ENCODE assay signal across 12 cellular contexts in genomic region chr11:119423459-119424254, GRCh38. TPM values are rescaled to one million over a fixed set of nuclear protein-coding genes. Genes with fewer than 3 reads are reported as not detected.
A peak's percentile ranks its signal among the peaks of the same experiment; 100 is the strongest.
DNase-seq lines count a peak whose midpoint lies in the region; ATAC-seq and TF ChIP-seq lines count a peak whose summit lies in the region.
"Had no signal": no experiment of that assay in that cellular context is flagged by ENCODE, and none has a peak within 500 bp of the region (broad histone marks: within the 10 kb centered on the region; RNA-seq: fewer than 3 reads in every experiment).

No MANE protein-coding gene starts in this region.

- H4K20me1 ChIP-seq in SK-N-SH (ENCODE audit: insufficient read depth) (peaks cover 36% of the 10 kb centered on the region), mammary epithelial cell (ENCODE audit: insufficient read depth, low read length) (no peaks in the 10 kb centered on the region)

- peaks cover 12% of the 10 kb centered on the region for H3F3A ChIP-seq in SK-N-SH (replicated peaks; ENCODE audit: insufficient read depth)

- no peak for TF ChIP-seq RAD21 in SK-N-SH (IDR thresholded peaks at IDR 0.05; ENCODE audit: low read length)

- H3K9me3 ChIP-seq in SK-N-SH = no peaks in the 10 kb centered on the region
- no peaks in the 10 kb centered on the region for H3K9me3 ChIP-seq in mammary epithelial cell (replicated peaks; ENCODE audit: insufficient read depth, low read length)

- no peak overlapping the region for H2BK120ac ChIP-seq in mesendoderm (ENCODE audit: low read depth, low read length)

- TF ChIP-seq CTCF in SK-N-SH (IDR thresholded peaks at IDR 0.05) (no peak), mammary epithelial cell (conservative IDR thresholded peaks at IDR 0.05 in 1 of 2, IDR thresholded peaks at IDR 0.05 in 1 of 2; ENCODE audit: extremely low read depth in 1 of 2, insufficient read depth in 1 of 2, low read depth in 1 of 2, low read length in 2 of 2) (no peak)

- H4K5ac ChIP-seq in mesendoderm (ENCODE audit: low read length) = no peak overlapping the region

- H3K27me3 ChIP-seq in SK-N-SH (ENCODE audit: insufficient read depth) = no peaks in the 10 kb centered on the region
- no peaks in the 10 kb centered on the region for H3K27me3 ChIP-seq in mammary epithelial cell (ENCODE audit: insufficient read depth, low read length)
- no peaks in the 10 kb centered on the region for H3K27me3 ChIP-seq in mesendoderm (ENCODE audit: insufficient read depth, low read length, poor library complexity)

- H2AFZ ChIP-seq in SK-N-SH (ENCODE audit: low read depth) = peak overlapping the region; percentile 91
- H2AFZ ChIP-seq in mammary epithelial cell (ENCODE audit: low read depth, low read length) = peak overlapping the region; percentile 81

- no peak overlapping the region for H3K23ac ChIP-seq in mesendoderm (ENCODE audit: low read length)

- in situ Hi-C loops in mammary epithelial cell (cut with MboI; ENCODE audit: low sequenced_read_pairs in 2 of 2) = no loop called here

- no peak; the same call in 2 of the 3 replicates for ATAC-seq in SK-N-SH treated with all-trans-retinoic acid at 6 μM for 48 hours
- ATAC-seq: activated CD4-positive, CD25-positive, alpha-beta regulatory T cell treated with anti-CD3 and anti-CD28 coated beads, Interleukin-2, amount 50 U/mL, for 24 hours had no signal

- no peak overlapping the region for H2BK5ac ChIP-seq in mesendoderm (ENCODE audit: low read length)

- peak overlapping the region; percentile 70 to 88; a peak in 2 of 4 replicates for H3K27ac ChIP-seq in SK-N-SH (ENCODE audit: low read depth in 2 of 2, low read length in 1 of 2)
- H3K27ac ChIP-seq in mammary epithelial cell (ENCODE audit: insufficient read depth, low read depth, low read length) = no peak overlapping the region
- no peak overlapping the region for H3K27ac ChIP-seq in mesendoderm (ENCODE audit: low read depth, low read length)
- peak overlapping the region; percentile 73 for H3K27ac ChIP-seq in temporal lobe (ENCODE audit: low read depth, low read length)
- H3K27ac ChIP-seq: 22Rv1 had no signal

- no peak overlapping the region for H2BK15ac ChIP-seq in mesendoderm (replicated peaks; ENCODE audit: low read depth)

- no peak overlapping the region for H2AK5ac ChIP-seq in mesendoderm (ENCODE audit: low read length)

- no peaks in the 10 kb centered on the region for H3K9me2 ChIP-seq in SK-N-SH

- H3K79me1 ChIP-seq in mesendoderm (ENCODE audit: low read length) = peaks cover 16% of the 10 kb centered on the region

- H3K4me1 ChIP-seq in SK-N-SH (ENCODE audit: control insufficient read depth in 1 of 2, insufficient read depth in 2 of 2, low read depth in 1 of 2, low read length in 1 of 2) = peaks cover 12 to 55% of the 10 kb centered on the region in 2 experiments
- peaks cover 19% of the 10 kb centered on the region for H3K4me1 ChIP-seq in mammary epithelial cell (ENCODE audit: insufficient read depth, low read length)
- H3K4me1 ChIP-seq in mesendoderm (ENCODE audit: control insufficient read depth, low read depth, low read length) = peaks cover 12% of the 10 kb centered on the region

- DNase-seq in SK-N-SH (no peak), mammary epithelial cell (no peak), mesendoderm (peak; percentile 56), COLO668 (lab: John Stamatoyannopoulos, UW; ENCODE audit: unreplicated experiment) (no peak), T-helper 9 cell (no peak), mucosa of gallbladder (ENCODE audit: low spot score) (no peak)
- DNase-seq: activated naive CD4-positive, alpha-beta T cell treated with anti-CD3 and anti-CD28 coated beads, Interleukin-2, amount 10 ng/mL, durations not matched to agents 7 days and 5 days; NCI-H2029 treated with DMSO at 0.1 percent for 48 hours had no signal

- POLR2A ChIA-PET in SK-N-SH (lab: Yijun Ruan, JAX) = interaction anchor here (1.3 to 1.6 kb wide), 3 partner anchors 9 to 51 kb away, joined by 3 to 6 read pairs (median 5); partner anchors contain the start of gene USP2

- H3K4me2 ChIP-seq in SK-N-SH (peak overlapping the region; percentile 90), mammary epithelial cell (ENCODE audit: insufficient read depth, low read depth, low read length) (peak overlapping the region; percentile 91), mesendoderm (ENCODE audit: low read length) (peak overlapping the region; percentile 45)

- TSS peak; percentile 93 for BruUV-seq in mammary epithelial cell (replicated peaks; lab: Mats Ljungman, UMichigan)

- no peak for TF ChIP-seq EP300 in SK-N-SH (IDR thresholded peaks at IDR 0.05; ENCODE audit: borderline replicate concordance in 1 of 2, low read depth in 1 of 2, low read length in 1 of 2)

- no peak overlapping the region for H3K18ac ChIP-seq in mesendoderm (ENCODE audit: low read length)

- H3K4ac ChIP-seq in mesendoderm (ENCODE audit: low read depth, low read length) = no peak overlapping the region

- H3K9ac ChIP-seq in SK-N-SH = peak overlapping the region; percentile 79; the same call in 1 of the 2 replicates
- no peak overlapping the region for H3K9ac ChIP-seq in mammary epithelial cell (ENCODE audit: insufficient read depth, low read length)
- peak overlapping the region; percentile 55 for H3K9ac ChIP-seq in mesendoderm (ENCODE audit: low read length)

- H3K36me3 ChIP-seq in SK-N-SH (replicated peaks in 1 of 2; ENCODE audit: control insufficient read depth in 1 of 2, insufficient read depth in 2 of 2, low read length in 1 of 2) = peaks cover 22 to 25% of the 10 kb centered on the region in 2 experiments
- H3K36me3 ChIP-seq in mammary epithelial cell (ENCODE audit: insufficient read depth, low read length) = no peaks in the 10 kb centered on the region
- peaks cover 2% of the 10 kb centered on the region for H3K36me3 ChIP-seq in mesendoderm (ENCODE audit: control insufficient read depth, insufficient read depth, low read length)

- H3K79me2 ChIP-seq in SK-N-SH (ENCODE audit: insufficient read depth) (peaks cover 45% of the 10 kb centered on the region), mammary epithelial cell (ENCODE audit: insufficient read depth, low read length) (no peaks in the 10 kb centered on the region), mesendoderm (ENCODE audit: control insufficient read depth, insufficient read depth, low read length) (peaks cover 22% of the 10 kb centered on the region)

- CTCF ChIA-PET in SK-N-SH (lab: Yijun Ruan, JAX) = interaction anchor here (1.0 to 6.2 kb wide), 10 partner anchors 9 to 84 kb away, joined by 3 to 60 read pairs (median 6); no protein-coding TSS in a partner anchor
- CTCF ChIA-PET in mammary epithelial cell (lab: Charles Lee; ENCODE audit: low non-redundant PET) = no interaction called here

- dilution Hi-C loops in mammary epithelial cell (cut with HindIII; ENCODE audit: low sequenced_read_pairs) = no loop called here

- H3K56ac ChIP-seq in mesendoderm (ENCODE audit: low read length) = peak overlapping the region; percentile 56

- WGBS in SK-N-SH (ENCODE audit: low lambda C conversion rate) = 81% methylated on average over 15 of the region's 15 CpGs
- 56% methylated on average over 9 of the region's 15 CpGs for WGBS in mammary epithelial cell (ENCODE audit: low coverage, missing lambda C conversion rate)
- no CpG with 5 or more reads among the region's 15 CpGs for WGBS in mesendoderm (ENCODE audit: extremely low coverage, insufficient coverage, low lambda C conversion rate)

- intact Hi-C loops in mammary epithelial cell (cut with micrococcal nuclease) = no loop called here

- no peak overlapping the region for H4K8ac ChIP-seq in mesendoderm (ENCODE audit: low read depth, low read length)

- H3K4me3 ChIP-seq in SK-N-SH (ENCODE audit: low read depth in 2 of 2, low read length in 1 of 2) = peak overlapping the region; percentile 87 to 96
- H3K4me3 ChIP-seq in mammary epithelial cell (replicated peaks in 1 of 3; ENCODE audit: insufficient read depth in 1 of 3, low read depth in 2 of 3, low read length in 3 of 3) = no peak overlapping the region
- no peak overlapping the region for H3K4me3 ChIP-seq in mesendoderm (ENCODE audit: low read length)

TF ChIP-seq in SK-N-SH, 30 proteins besides CTCF, POLR2A, EP300 and RAD21 (continues in another document):
- TF ChIP-seq GABPA (IDR thresholded peaks at IDR 0.05; ENCODE audit: low read depth) (no peak), GATA2 (CRISPR knock-in tag; IDR thresholded peaks at IDR 0.05) (no peak), MEF2A (IDR thresholded peaks at IDR 0.05; ENCODE audit: borderline replicate concordance, low read depth) (no peak), USF1 (IDR thresholded peaks at IDR 0.05; ENCODE audit: borderline replicate concordance, low read depth) (no peak)

TF ChIP-seq in SK-N-SH treated with all-trans-retinoic acid at 6 μM for 48 hours, 23 proteins besides CTCF, POLR2A, EP300 and RAD21 (continues in another document):
- TF ChIP-seq TOX (CRISPR knock-in tag; IDR thresholded peaks at IDR 0.05; ENCODE audit: borderline replicate concordance) = no peak
- TF ChIP-seq PPARA (CRISPR knock-in tag; IDR thresholded peaks at IDR 0.05; ENCODE audit: borderline replicate concordance) = no peak
- TF ChIP-seq OSR1 (CRISPR knock-in tag; IDR thresholded peaks at IDR 0.05) = no peak
- no peak for TF ChIP-seq ZFP30 (CRISPR knock-in tag; IDR thresholded peaks at IDR 0.05)

RNA-seq across cellular contexts. Expression of gene THY1, which starts 0.7 kb away (rescaled TPM):
- polyA plus RNA-seq in SK-N-SH (2012; rRNA removed) = 1,091 and 1,905 TPM in 2 replicates
- polyA plus RNA-seq in SK-N-SH (2012; cell fraction: cytosol; rRNA removed) = 451 and 1,082 TPM in 2 replicates
- polyA plus RNA-seq in SK-N-SH (2012; cell fraction: nucleus; rRNA removed) = 429 and 498 TPM in 2 replicates
- total RNA-seq in mammary epithelial cell = 10 to 100 TPM in 1 of 2 donors, 1 to 10 TPM in 1; 5.7 to 71.3 TPM
- 146 TPM for polyA plus RNA-seq in mammary epithelial cell
- polyA minus RNA-seq in mammary epithelial cell = 248 TPM
- 284 TPM for polyA plus RNA-seq in mesendoderm (2013, experiment 1 of 2)
- 281 TPM for polyA plus RNA-seq in mesendoderm (2013, experiment 2 of 2)
- total RNA-seq in temporal lobe = 21.4 TPM
- 17.8 TPM for total RNA-seq in mucosa of gallbladder

RNA-seq across cellular contexts. Expression of gene USP2, which starts 42.2 kb away (rescaled TPM):
- polyA plus RNA-seq in SK-N-SH (2012; rRNA removed) (0.81 and 0.97 TPM in 2 replicates), mammary epithelial cell (1.3 TPM)
- polyA plus RNA-seq in SK-N-SH (2012; cell fraction: cytosol; rRNA removed) = 0.46 and 0.60 TPM in 2 replicates
- polyA plus RNA-seq in SK-N-SH (2012; cell fraction: nucleus; rRNA removed) = 1.6 TPM in 2 replicates
- total RNA-seq in mammary epithelial cell (1 to 10 TPM; 2.7 to 3.0 TPM), temporal lobe (0.74 TPM), mucosa of gallbladder (7.3 TPM)
- polyA minus RNA-seq in mammary epithelial cell = 0.88 TPM
- 6.2 TPM for polyA plus RNA-seq in mesendoderm (2013, experiment 1 of 2)
- 5.9 TPM for polyA plus RNA-seq in mesendoderm (2013, experiment 2 of 2)

Comparison
In these comparisons a context has a peak if more than half of its experiments do, and no peak if none do; other contexts are left out.
1. H3K27ac ChIP-seq: peak in SK-N-SH (2 of 2) and temporal lobe (single experiment); none in mammary epithelial cell (single experiment) and mesendoderm (single experiment).
2. H3K4me3 ChIP-seq: peak in SK-N-SH (2 of 2); none in mammary epithelial cell (0 of 3) and mesendoderm (single experiment).
3. Peak in every context shown above with its lines, with median percentiles within 50 percentile points of each other: H3K4me2 ChIP-seq.